ENCODE assay signal across 27 cellular contexts in the genomic region with DNA sequence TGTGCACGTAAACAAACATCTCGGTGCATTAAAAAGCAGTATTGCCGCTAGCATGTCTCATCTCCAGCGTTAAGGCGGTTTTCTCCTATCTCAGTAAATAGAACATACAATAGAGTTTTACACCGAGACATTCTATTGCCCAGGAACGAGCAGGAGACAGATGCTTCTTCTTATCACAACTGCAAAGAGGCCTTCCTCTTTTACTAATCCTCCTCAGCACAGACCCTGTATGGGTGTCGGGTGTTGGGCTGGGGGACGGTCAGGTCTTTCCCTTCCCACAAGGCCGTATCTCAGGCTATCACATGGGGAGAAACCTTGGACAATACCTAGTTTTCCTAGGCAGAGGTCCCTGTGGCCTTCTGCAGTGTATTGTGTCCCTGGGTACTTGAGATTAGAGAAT.
"Had no signal": no experiment of that assay in that cellular context is flagged by ENCODE, and none has a peak within 500 bp of the region (broad histone marks: within the 10 kb centered on the region; RNA-seq: fewer than 3 reads in every experiment).

No MANE protein-coding gene starts in this region.

- H3K27ac ChIP-seq: gastroesophageal sphincter, neutrophil, skin epidermis, thoracic aorta had no signal

- DNase-seq: activated CD4-positive, alpha-beta T cell treated with anti-CD3 and anti-CD28 coated beads, Interleukin-2, amount 50 U/mL, for 1 hour; activated CD8-positive, alpha-beta T cell treated with anti-CD3 and anti-CD28 coated beads for 36 hours; activated naive CD4-positive, alpha-beta T cell; activated T-cell treated with anti-CD3 and anti-CD28 coated beads, Interleukin-2, amount 50 U/mL, for 48 hours; anterior cingulate cortex; dermis blood vessel endothelial cell; effector CD4-positive, alpha-beta T cell; erythroblast; hippocampal formation; kidney; left colon; naive B cell; nephron progenitor cell; stimulated activated CD4-positive, alpha-beta T cell treated with anti-CD3 and anti-CD28 coated beads, Interleukin-12 subunit alpha, Interleukin-12 subunit beta, amount 100 ng/mL, for 4 hours; stimulated activated CD4-positive, alpha-beta T cell treated with anti-CD3 and anti-CD28 coated beads, Interleukin-4, amount 100 ng/mL, for 1 hour; stimulated activated naive CD8-positive, alpha-beta T cell treated with anti-CD3 and anti-CD28 coated beads, Interleukin-15, Interleukin-2, amounts not matched to agents 100 U/mL and 50 U/mL, for 24 hours; trophoblast cell had no signal

- H3K4me3 ChIP-seq: gastroesophageal sphincter, skin epidermis, thoracic aorta had no signal

- ATAC-seq: activated CD8-positive, alpha-beta T cell treated with anti-CD3 and anti-CD28 coated beads for 36 hours; activated naive CD4-positive, alpha-beta T cell treated with anti-CD3 and anti-CD28 coated beads, Interleukin-2, amount 50 U/mL, for 72 hours; gastroesophageal sphincter; left colon; sciatic nerve; stimulated activated naive CD8-positive, alpha-beta T cell treated with anti-CD3 and anti-CD28 coated beads, Interleukin-15, Interleukin-2, amounts not matched to agents 100 U/mL and 50 U/mL, for 24 hours; WTC11 had no signal

- FAIRE-seq: bronchial epithelial cell, kidney, TTC549, urothelium cell line had no signal

- H3K4me1 ChIP-seq: gastroesophageal sphincter had no signal

- H3K36me3 ChIP-seq: neutrophil, thoracic aorta had no signal

- H3K27me3 ChIP-seq: gastroesophageal sphincter, neutrophil had no signal
